10 cellular contexts compared by ENCODE assay signal in genomic region chr5:169161022-169161680, GRCh38.
A peak's percentile ranks its signal among the peaks of the same experiment; 100 is the strongest.
DNase-seq lines count a peak whose midpoint lies in the region; ATAC-seq, FAIRE-seq and TF ChIP-seq lines count a peak whose summit lies in the region.
"Had no signal": no experiment of that assay in that cellular context is flagged by ENCODE, and none has a peak within 500 bp of the region (broad histone marks: within the 10 kb centered on the region; RNA-seq: fewer than 3 reads in every experiment).

No MANE protein-coding gene starts in this region.

- H3K9me1 ChIP-seq in endothelial cell of umbilical vein (replicated peaks; ENCODE audit: control insufficient read depth, extremely low read depth, insufficient read depth, low read length): no peaks in the 10 kb centered on the region

- H3K9me3 ChIP-seq in endothelial cell of umbilical vein (replicated peaks; ENCODE audit: control insufficient read depth, insufficient read depth, low read length) (no peaks in the 10 kb centered on the region), mucosa of descending colon (peaks cover 11% of the 10 kb centered on the region), aorta (ENCODE audit: control insufficient read depth, low read length) (no peaks in the 10 kb centered on the region)

- H3K27ac ChIP-seq in endothelial cell of umbilical vein (ENCODE audit: insufficient read depth, low read depth, low read length) (peak overlapping the region; percentile 51), aorta (ENCODE audit: low read depth in 1 of 2, low read length in 2 of 2) (peak overlapping the region; percentile 71 to 85)
- H3K27ac ChIP-seq: 22Rv1, KMS-11 had no signal

- TF ChIP-seq CTCF in endothelial cell of umbilical vein (IDR thresholded peaks at IDR 0.05; ENCODE audit: extremely low read depth in 1 of 2, insufficient read depth in 1 of 2, low read depth in 1 of 2, low read length in 2 of 2): no peak
- no peak for TF ChIP-seq CTCF in mucosa of descending colon (IDR thresholded peaks at IDR 0.05)

- dilution Hi-C loops in endothelial cell of umbilical vein (cut with MboI; ENCODE audit: extremely low pct_ligation_motif_present, low sequenced_read_pairs): no loop called here

- intact Hi-C loops in endothelial cell of umbilical vein (cut with micrococcal nuclease): loop anchor here (5.0 kb wide), 2 partner anchors 174 to 421 kb away; partner anchors contain the start of gene SPDL1
- intact Hi-C loops in mucosa of descending colon (cut with DNase I, micrococcal nuclease): no loop called here
- intact Hi-C loops in aorta (cut with DNase I): no loop called here

- no peaks in the 10 kb centered on the region for H3K4me1 Mint-ChIP-seq in natural killer cell treated with Interleukin-12 subunit alpha and Interleukin-12 subunit beta and Interleukin-15 and Interleukin-18, amount 100 ng/mL, for 72 hours (ENCODE audit: low read depth in 2 of 2)

- POLR2A ChIA-PET in endothelial cell of umbilical vein (lab: Charles Lee): no interaction called here

- H3K36me3 ChIP-seq in endothelial cell of umbilical vein (ENCODE audit: control insufficient read depth in 2 of 2, extremely low read depth in 1 of 2, insufficient read depth in 2 of 2, low read length in 2 of 2): no peaks in the 10 kb centered on the region
- no peaks in the 10 kb centered on the region for H3K36me3 ChIP-seq in mucosa of descending colon (ENCODE audit: low read depth)
- H3K36me3 ChIP-seq in aorta (ENCODE audit: control insufficient read depth in 1 of 2, insufficient read depth in 2 of 2, low read length in 1 of 2): no peaks in the 10 kb centered on the region

- no peak overlapping the region for H3K27ac Mint-ChIP-seq in natural killer cell treated with Interleukin-12 subunit alpha and Interleukin-12 subunit beta and Interleukin-15 and Interleukin-18, amount 100 ng/mL, for 72 hours

- no peak overlapping the region for H3K4me2 ChIP-seq in endothelial cell of umbilical vein (ENCODE audit: insufficient read depth, low read length)
- H3K4me2 ChIP-seq: KMS-11 had no signal

- no TSS peak for BruUV-seq in endothelial cell of umbilical vein (replicated peaks; lab: Mats Ljungman, UMichigan)

- peak overlapping the region; percentile 36 for H3K9ac ChIP-seq in endothelial cell of umbilical vein (replicated peaks; ENCODE audit: extremely low read depth, insufficient read depth, low read length)
- H3K9ac ChIP-seq: KMS-11 had no signal

- 5 to 8% methylated on average over 12 to 13 of the region's 13 CpGs for WGBS in aorta, 2 donors

- H3K4me3 ChIP-seq in endothelial cell of umbilical vein (replicated peaks in 1 of 3; ENCODE audit: insufficient read depth in 1 of 3, low read depth in 1 of 3, low read length in 3 of 3) (no peak overlapping the region), mucosa of descending colon (no peak overlapping the region), aorta (ENCODE audit: low read length in 2 of 2) (no peak overlapping the region)

- no peak for TF ChIP-seq POLR2A in endothelial cell of umbilical vein (IDR thresholded peaks at IDR 0.05; ENCODE audit: low read depth, low read length)

- H3K79me2 ChIP-seq in endothelial cell of umbilical vein (ENCODE audit: control insufficient read depth, insufficient read depth, low read length): no peaks in the 10 kb centered on the region

- peaks cover 35% of the 10 kb centered on the region for H3K4me1 ChIP-seq in endothelial cell of umbilical vein (ENCODE audit: control insufficient read depth, extremely low read depth, insufficient read depth, low read length)
- H3K4me1 ChIP-seq in mucosa of descending colon (ENCODE audit: low read depth): no peaks in the 10 kb centered on the region
- H3K4me1 ChIP-seq in aorta (ENCODE audit: control insufficient read depth in 1 of 2, insufficient read depth in 2 of 2, low read length in 2 of 2): peaks cover 0 to 3% of the 10 kb centered on the region in 2 donors

- CTCF ChIA-PET in endothelial cell of umbilical vein (lab: Charles Lee): interaction anchor here (0.8 kb wide), 1 partner anchor 190 kb away, joined by 3 read pairs; no protein-coding TSS in a partner anchor

- H3K27me3 Mint-ChIP-seq in natural killer cell treated with Interleukin-12 subunit alpha and Interleukin-12 subunit beta and Interleukin-15 and Interleukin-18, amount 100 ng/mL, for 72 hours: peaks cover 0 to 2% of the 10 kb centered on the region in 2 donors

- DNase-seq in DMS 273 (lab: John Stamatoyannopoulos, UW; ENCODE audit: unreplicated experiment) (peak; percentile 32), DMS 273 treated with DMSO at 0.1 percent for 48 hours (lab: John Stamatoyannopoulos, UW) (no peak), endothelial cell of umbilical vein (ENCODE audit: low read depth, low spot score) (peak; percentile 53), mucosa of descending colon (peak in 2 of 3 donors; percentile 10 to 58), aorta (peak; percentile 87 to 89)
- no peak for DNase-seq in natural killer cell treated with Interleukin-12 subunit alpha and Interleukin-12 subunit beta and Interleukin-15 and Interleukin-18, amount 100 ng/mL, for 72 hours (ENCODE audit: low spot score)

- H3K36me3 Mint-ChIP-seq in natural killer cell treated with Interleukin-12 subunit alpha and Interleukin-12 subunit beta and Interleukin-15 and Interleukin-18, amount 100 ng/mL, for 72 hours: peaks cover 6% of the 10 kb centered on the region

- ATAC-seq in mucosa of descending colon (peak; percentile 19), aorta (ENCODE audit: low FRiP score) (peak; percentile 85), GM19463 (IDR thresholded peaks at IDR 0.05; ENCODE audit: unreplicated experiment) (no peak), HG02852 (IDR thresholded peaks at IDR 0.05; ENCODE audit: unreplicated experiment) (no peak)
- no peak for ATAC-seq in natural killer cell treated with Interleukin-12 subunit alpha and Interleukin-12 subunit beta and Interleukin-15 and Interleukin-18, amount 100 ng/mL, for 72 hours

- no peaks in the 10 kb centered on the region for H3K27me3 ChIP-seq in endothelial cell of umbilical vein (ENCODE audit: control insufficient read depth in 2 of 2, insufficient read depth in 2 of 2, low read length in 2 of 2)
- no peaks in the 10 kb centered on the region for H3K27me3 ChIP-seq in aorta (ENCODE audit: control insufficient read depth in 1 of 2, insufficient read depth in 2 of 2, low read length in 1 of 2)

- peak overlapping the region; percentile 56 for H2AFZ ChIP-seq in endothelial cell of umbilical vein (ENCODE audit: low read depth, low read length)

- H3K9me3 Mint-ChIP-seq in natural killer cell treated with Interleukin-12 subunit alpha and Interleukin-12 subunit beta and Interleukin-15 and Interleukin-18, amount 100 ng/mL, for 72 hours: peaks cover 5% of the 10 kb centered on the region

- H3K4me3 Mint-ChIP-seq in natural killer cell treated with Interleukin-12 subunit alpha and Interleukin-12 subunit beta and Interleukin-15 and Interleukin-18, amount 100 ng/mL, for 72 hours: no peak overlapping the region

- H4K20me1 ChIP-seq in endothelial cell of umbilical vein (replicated peaks; ENCODE audit: control insufficient read depth, extremely low read depth, insufficient read depth, low read length): no peaks in the 10 kb centered on the region

- peak; percentile 64 for FAIRE-seq in endothelial cell of umbilical vein (lab: Jason Lieb, UNC)

TF ChIP-seq in endothelial cell of umbilical vein, 7 proteins besides CTCF, POLR2A, EP300 and RAD21:
- TF ChIP-seq GATA2 (IDR thresholded peaks at IDR 0.05; ENCODE audit: insufficient read depth, insufficient read length, low read depth, low read length) (no peak), MYC (IDR thresholded peaks at IDR 0.05; ENCODE audit: low read depth, low read length) (no peak), EZH2 (IDR thresholded peaks at IDR 0.05; ENCODE audit: borderline replicate concordance, low read depth, low read length, severe bottlenecking) (no peak), POLR2AphosphoS5 (IDR thresholded peaks at IDR 0.05; ENCODE audit: insufficient read depth, low read depth, low read length) (no peak), MAX (IDR thresholded peaks at IDR 0.05; ENCODE audit: insufficient read depth, insufficient read length) (no peak), JUN (IDR thresholded peaks at IDR 0.05; ENCODE audit: borderline replicate concordance, insufficient read depth, insufficient read length, low read depth) (no peak), FOS (IDR thresholded peaks at IDR 0.05; ENCODE audit: borderline replicate concordance, insufficient read depth, low read length) (no peak)

Comparison
In these comparisons a context has a peak if more than half of its experiments do, and no peak if none do; other contexts are left out.
1. DNase-seq: peak in DMS 273 (single experiment), endothelial cell of umbilical vein (single experiment), mucosa of descending colon (2 of 3) and aorta (2 of 2); none in DMS 273 treated with DMSO at 0.1 percent for 48 hours (single experiment) and natural killer cell treated with Interleukin-12 subunit alpha and Interleukin-12 subunit beta and Interleukin-15 and Interleukin-18, amount 100 ng/mL, for 72 hours (single experiment).
2. ATAC-seq: peak in mucosa of descending colon (single experiment) and aorta (single experiment); none in GM19463 (single experiment), HG02852 (single experiment) and natural killer cell treated with Interleukin-12 subunit alpha and Interleukin-12 subunit beta and Interleukin-15 and Interleukin-18, amount 100 ng/mL, for 72 hours (0 of 2).